38 cellular contexts compared by ENCODE assay signal in the genomic region with DNA sequence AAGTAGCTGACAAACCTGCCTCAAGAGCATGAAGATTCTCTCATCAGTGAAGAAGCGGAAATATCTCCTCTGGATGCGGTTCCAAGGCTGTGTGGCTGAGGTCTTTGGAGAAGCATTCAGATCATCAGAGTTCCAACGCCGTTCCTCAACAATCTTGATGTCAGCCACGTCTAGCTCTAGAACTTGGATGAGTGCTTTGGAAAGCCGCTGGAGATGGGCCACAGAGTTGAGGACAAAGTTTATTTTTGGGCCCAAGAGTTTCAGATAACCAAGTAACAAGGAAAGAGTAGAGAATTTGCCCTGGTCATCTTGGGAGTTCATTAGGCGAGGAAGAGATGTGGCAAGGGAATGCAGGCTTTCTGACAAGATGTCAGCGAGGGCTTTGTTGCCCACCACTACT.
"Had no signal": no experiment of that assay in that cellular context is flagged by ENCODE, and none has a peak within 500 bp of the region (broad histone marks: within the 10 kb centered on the region; RNA-seq: fewer than 3 reads in every experiment).

No MANE protein-coding gene starts in this region.

- H3K27me3 Mint-ChIP-seq: activated B cell treated with CpG ODN at 0.5 μM for 24 hours; activated CD4-positive, alpha-beta memory T cell treated with anti-CD3 and anti-CD28 coated beads for 36 hours; activated CD4-positive, alpha-beta T cell treated with anti-CD3 and anti-CD28 coated beads, Interleukin-2, amount 10 ng/mL, durations not matched to agents 24 days and 14 days; activated CD8-positive, alpha-beta T cell treated with anti-CD3 and anti-CD28 coated beads for 36 hours; activated naive CD8-positive, alpha-beta T cell treated with anti-CD3 and anti-CD28 coated beads for 36 hours; activated T-helper 17 cell treated with anti-CD3 and anti-CD28 coated beads, Interleukin-2, amount 50 U/mL, for 72 hours had no signal

- H3K4me3 Mint-ChIP-seq: activated B cell treated with CpG ODN at 0.5 μM for 24 hours; activated CD4-positive, alpha-beta memory T cell treated with anti-CD3 and anti-CD28 coated beads for 36 hours; activated CD4-positive, alpha-beta T cell treated with anti-CD3 and anti-CD28 coated beads, Interleukin-2, amount 10 ng/mL, durations not matched to agents 24 days and 14 days; activated CD8-positive, alpha-beta T cell treated with anti-CD3 and anti-CD28 coated beads for 36 hours; activated naive CD4-positive, alpha-beta T cell treated with anti-CD3 and anti-CD28 coated beads for 36 hours; activated naive CD8-positive, alpha-beta T cell treated with anti-CD3 and anti-CD28 coated beads for 36 hours; activated T-cell treated with anti-CD3 and anti-CD28 coated beads, Interleukin-2, amount 50 U/mL, for 4 hours; activated T-cell treated with anti-CD3 and anti-CD28 coated beads, Interleukin-2, amount 50 U/mL, for 72 hours; activated T-helper 1 cell treated with anti-CD3 and anti-CD28 coated beads, Interleukin-12 subunit alpha, Interleukin-12 subunit beta, Interleukin-2, Interleukin-4 antibody, amounts not matched to agents 30 ng/mL and 10 ng/mL and 1 ng/mL, durations not matched to agents 14 hours and 24 hours and 36 hours; activated T-helper 17 cell treated with anti-CD3 and anti-CD28 coated beads, Interleukin-2, amount 50 U/mL, for 72 hours; T-helper 1 cell treated with Interleukin-12 subunit alpha and Interleukin-12 subunit beta and Interleukin-4 antibody, amounts not matched to agents 30 μg/mL and 1 μg/mL, for 36 hours; T-helper 2 cell treated with Interferon-gamma antibody and Interleukin-4, amounts not matched to agents 5 μg/mL and 100 μg/mL, for 36 hours had no signal

- DNase-seq: activated B cell treated with CpG ODN at 0.5 μM for 24 hours; activated CD4-positive, alpha-beta memory T cell treated with anti-CD3 and anti-CD28 coated beads for 36 hours; activated CD4-positive, alpha-beta T cell treated with anti-CD3 and anti-CD28 coated beads for 4 hours; activated CD4-positive, alpha-beta T cell treated with anti-CD3 and anti-CD28 coated beads, Interleukin-2, amount 10 ng/mL, durations not matched to agents 24 days and 14 days; activated CD4-positive, alpha-beta T cell treated with anti-CD3 and anti-CD28 coated beads, Interleukin-2, amount 50 U/mL, for 1 hour; activated CD4-positive, alpha-beta T cell treated with anti-CD3 and anti-CD28 coated beads, Interleukin-2, amount 50 U/mL, for 4 hours; activated CD4-positive, CD25-positive, alpha-beta regulatory T cell treated with anti-CD3 and anti-CD28 coated beads, Interleukin-2, amount 50 U/mL, for 72 hours; activated CD8-positive, alpha-beta memory T cell treated with anti-CD3 and anti-CD28 coated beads, Interleukin-2, amount 50 U/mL, for 4 hours; activated CD8-positive, alpha-beta T cell treated with anti-CD3 and anti-CD28 coated beads for 36 hours; activated effector memory CD4-positive, alpha-beta T cell treated with anti-CD3 and anti-CD28 coated beads, Interleukin-2, amount 50 U/mL, for 16 hours; activated gamma-delta T cell treated with Interleukin-2 at 50 U/mL for 16 hours; activated naive CD4-positive, alpha-beta T cell; activated naive CD4-positive, alpha-beta T cell treated with anti-CD3 and anti-CD28 coated beads for 36 hours; activated naive CD4-positive, alpha-beta T cell treated with anti-CD3 and anti-CD28 coated beads, Interleukin-2, amount 50 U/mL, for 16 hours; activated naive CD8-positive, alpha-beta T cell treated with anti-CD3 and anti-CD28 coated beads for 36 hours; activated T-cell treated with anti-CD3 and anti-CD28 coated beads for 4 hours; activated T-cell treated with anti-CD3 and anti-CD28 coated beads, Interleukin-2, amount 50 U/mL, for 1 hour; activated T-cell treated with anti-CD3 and anti-CD28 coated beads, Interleukin-2, amount 50 U/mL, for 4 hours; activated T-cell treated with anti-CD3 and anti-CD28 coated beads, Interleukin-2, amount 50 U/mL, for 72 hours; adrenal gland; amniotic stem cell; aorta; body of pancreas; brain microvascular endothelial cell; caudate nucleus; SW 1271; T-helper 1 cell; T-helper 2 cell; T-helper 9 cell had no signal

- H3K4me1 ChIP-seq: adrenal gland, body of pancreas, breast epithelium had no signal

- H3K27me3 ChIP-seq: adrenal gland, body of pancreas, brain microvascular endothelial cell, breast epithelium had no signal

- H3K27ac Mint-ChIP-seq: activated B cell treated with CpG ODN at 0.5 μM for 24 hours; activated CD4-positive, alpha-beta memory T cell treated with anti-CD3 and anti-CD28 coated beads for 36 hours; activated CD4-positive, alpha-beta T cell treated with anti-CD3 and anti-CD28 coated beads, Interleukin-2, amount 10 ng/mL, durations not matched to agents 24 days and 14 days; activated CD8-positive, alpha-beta T cell treated with anti-CD3 and anti-CD28 coated beads for 36 hours; activated naive CD4-positive, alpha-beta T cell treated with anti-CD3 and anti-CD28 coated beads for 36 hours; activated naive CD8-positive, alpha-beta T cell treated with anti-CD3 and anti-CD28 coated beads for 36 hours; activated T-cell treated with anti-CD3 and anti-CD28 coated beads, Interleukin-2, amount 50 U/mL, for 72 hours; activated T-helper 1 cell treated with anti-CD3 and anti-CD28 coated beads, Interleukin-12 subunit alpha, Interleukin-12 subunit beta, Interleukin-2, Interleukin-4 antibody, amounts not matched to agents 30 ng/mL and 10 ng/mL and 1 ng/mL, durations not matched to agents 14 hours and 24 hours and 36 hours; activated T-helper 17 cell treated with anti-CD3 and anti-CD28 coated beads, Interleukin-2, amount 50 U/mL, for 72 hours; T-helper 1 cell treated with Interleukin-12 subunit alpha and Interleukin-12 subunit beta and Interleukin-4 antibody, amounts not matched to agents 30 μg/mL and 1 μg/mL, for 36 hours; T-helper 2 cell treated with Interferon-gamma antibody and Interleukin-4, amounts not matched to agents 5 μg/mL and 100 μg/mL, for 36 hours had no signal

- FAIRE-seq: astrocyte, TTC549 had no signal

- H3K36me3 ChIP-seq: breast epithelium had no signal

- H3K4me3 ChIP-seq: adrenal gland, body of pancreas, breast epithelium had no signal

- ATAC-seq: activated CD8-positive, alpha-beta T cell treated with anti-CD3 and anti-CD28 coated beads for 36 hours; activated naive CD4-positive, alpha-beta T cell treated with anti-CD3 and anti-CD28 coated beads, Interleukin-2, amount 50 U/mL, for 72 hours; activated T-cell treated with anti-CD3 and anti-CD28 coated beads, Interleukin-2, amount 50 U/mL, for 4 hours; activated T-cell treated with anti-CD3 and anti-CD28 coated beads, Interleukin-2, amount 50 U/mL, for 72 hours; activated T-helper 17 cell treated with anti-CD3 and anti-CD28 coated beads, Interleukin-2, amount 50 U/mL, for 72 hours; body of pancreas had no signal

- H3K9me3 ChIP-seq: adrenal gland, body of pancreas, breast epithelium had no signal

- H3K9me3 Mint-ChIP-seq: activated B cell treated with CpG ODN at 0.5 μM for 24 hours; activated CD4-positive, alpha-beta memory T cell treated with anti-CD3 and anti-CD28 coated beads for 36 hours; activated CD8-positive, alpha-beta T cell treated with anti-CD3 and anti-CD28 coated beads for 36 hours; activated naive CD4-positive, alpha-beta T cell treated with anti-CD3 and anti-CD28 coated beads for 36 hours; activated naive CD4-positive, alpha-beta T cell treated with anti-CD3 and anti-CD28 coated beads, Interleukin-2, amount 50 U/mL, for 72 hours; activated T-cell treated with anti-CD3 and anti-CD28 coated beads, Interleukin-2, amount 50 U/mL, for 4 hours; activated T-helper 17 cell treated with anti-CD3 and anti-CD28 coated beads, Interleukin-2, amount 50 U/mL, for 72 hours had no signal

- H3K27ac ChIP-seq: adrenal gland, body of pancreas, brain microvascular endothelial cell, breast epithelium, VCaP had no signal
